Comparison of ENCODE assay signal across 1 cellular context in genomic region chr19:1085676-1086442, GRCh38.
TF ChIP-seq lines count a peak whose summit lies in the region.

No MANE protein-coding gene starts in this region.

TF ChIP-seq in HCT116, 20 proteins besides CTCF, POLR2A, EP300 and RAD21:
- TF ChIP-seq, protein P1, sequence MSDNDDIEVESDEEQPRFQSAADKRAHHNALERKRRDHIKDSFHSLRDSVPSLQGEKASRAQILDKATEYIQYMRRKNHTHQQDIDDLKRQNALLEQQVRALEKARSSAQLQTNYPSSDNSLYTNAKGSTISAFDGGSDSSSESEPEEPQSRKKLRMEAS (IDR thresholded peaks at IDR 0.05): no peak
- TF ChIP-seq ATF3 (IDR thresholded peaks at IDR 0.05): no peak
- TF ChIP-seq, protein P2, sequence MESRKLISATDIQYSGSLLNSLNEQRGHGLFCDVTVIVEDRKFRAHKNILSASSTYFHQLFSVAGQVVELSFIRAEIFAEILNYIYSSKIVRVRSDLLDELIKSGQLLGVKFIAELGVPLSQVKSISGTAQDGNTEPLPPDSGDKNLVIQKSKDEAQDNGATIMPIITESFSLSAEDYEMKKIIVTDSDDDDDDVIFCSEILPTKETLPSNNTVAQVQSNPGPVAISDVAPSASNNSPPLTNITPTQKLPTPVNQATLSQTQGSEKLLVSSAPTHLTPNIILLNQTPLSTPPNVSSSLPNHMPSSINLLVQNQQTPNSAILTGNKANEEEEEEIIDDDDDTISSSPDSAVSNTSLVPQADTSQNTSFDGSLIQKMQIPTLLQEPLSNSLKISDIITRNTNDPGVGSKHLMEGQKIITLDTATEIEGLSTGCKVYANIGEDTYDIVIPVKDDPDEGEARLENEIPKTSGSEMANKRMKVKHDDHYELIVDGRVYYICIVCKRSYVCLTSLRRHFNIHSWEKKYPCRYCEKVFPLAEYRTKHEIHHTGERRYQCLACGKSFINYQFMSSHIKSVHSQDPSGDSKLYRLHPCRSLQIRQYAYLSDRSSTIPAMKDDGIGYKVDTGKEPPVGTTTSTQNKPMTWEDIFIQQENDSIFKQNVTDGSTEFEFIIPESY (IDR thresholded peaks at IDR 0.05; ENCODE audit: extremely low read depth, insufficient replicate concordance, low read length): no peak
- no peak for TF ChIP-seq EZH2phosphoT487 (IDR thresholded peaks at IDR 0.05; ENCODE audit: borderline replicate concordance)
- no peak for TF ChIP-seq TCF7L2 (IDR thresholded peaks at IDR 0.05; ENCODE audit: borderline replicate concordance, extremely low read depth, insufficient read depth, insufficient read length)
- TF ChIP-seq POLR2AphosphoS5 (IDR thresholded peaks at IDR 0.05; ENCODE audit: low read depth, low read length): no peak
- TF ChIP-seq EGR1 (IDR thresholded peaks at IDR 0.05; ENCODE audit: low read depth): no peak
- no peak for TF ChIP-seq ZNF274 (IDR thresholded peaks at IDR 0.05; ENCODE audit: low read depth, low read length)
- no peak for TF ChIP-seq EZH2 (IDR thresholded peaks at IDR 0.05)
- TF ChIP-seq ZFX (IDR thresholded peaks at IDR 0.05): no peak
- TF ChIP-seq YY1 (IDR thresholded peaks at IDR 0.05; ENCODE audit: extremely low read depth, insufficient replicate concordance, low read depth, low read length): no peak
- TF ChIP-seq SP1 (IDR thresholded peaks at IDR 0.05; ENCODE audit: low read depth): no peak
- no peak for TF ChIP-seq SIN3A (IDR thresholded peaks at IDR 0.05; ENCODE audit: low read depth)
- TF ChIP-seq FOSL1 (IDR thresholded peaks at IDR 0.05; ENCODE audit: low read depth): no peak
- TF ChIP-seq JUND (IDR thresholded peaks at IDR 0.05): no peak
- TF ChIP-seq CBX3 (IDR thresholded peaks at IDR 0.05; ENCODE audit: low read depth): no peak
- no peak for TF ChIP-seq CEBPB (IDR thresholded peaks at IDR 0.05; ENCODE audit: low read depth)
- TF ChIP-seq, protein P3, sequence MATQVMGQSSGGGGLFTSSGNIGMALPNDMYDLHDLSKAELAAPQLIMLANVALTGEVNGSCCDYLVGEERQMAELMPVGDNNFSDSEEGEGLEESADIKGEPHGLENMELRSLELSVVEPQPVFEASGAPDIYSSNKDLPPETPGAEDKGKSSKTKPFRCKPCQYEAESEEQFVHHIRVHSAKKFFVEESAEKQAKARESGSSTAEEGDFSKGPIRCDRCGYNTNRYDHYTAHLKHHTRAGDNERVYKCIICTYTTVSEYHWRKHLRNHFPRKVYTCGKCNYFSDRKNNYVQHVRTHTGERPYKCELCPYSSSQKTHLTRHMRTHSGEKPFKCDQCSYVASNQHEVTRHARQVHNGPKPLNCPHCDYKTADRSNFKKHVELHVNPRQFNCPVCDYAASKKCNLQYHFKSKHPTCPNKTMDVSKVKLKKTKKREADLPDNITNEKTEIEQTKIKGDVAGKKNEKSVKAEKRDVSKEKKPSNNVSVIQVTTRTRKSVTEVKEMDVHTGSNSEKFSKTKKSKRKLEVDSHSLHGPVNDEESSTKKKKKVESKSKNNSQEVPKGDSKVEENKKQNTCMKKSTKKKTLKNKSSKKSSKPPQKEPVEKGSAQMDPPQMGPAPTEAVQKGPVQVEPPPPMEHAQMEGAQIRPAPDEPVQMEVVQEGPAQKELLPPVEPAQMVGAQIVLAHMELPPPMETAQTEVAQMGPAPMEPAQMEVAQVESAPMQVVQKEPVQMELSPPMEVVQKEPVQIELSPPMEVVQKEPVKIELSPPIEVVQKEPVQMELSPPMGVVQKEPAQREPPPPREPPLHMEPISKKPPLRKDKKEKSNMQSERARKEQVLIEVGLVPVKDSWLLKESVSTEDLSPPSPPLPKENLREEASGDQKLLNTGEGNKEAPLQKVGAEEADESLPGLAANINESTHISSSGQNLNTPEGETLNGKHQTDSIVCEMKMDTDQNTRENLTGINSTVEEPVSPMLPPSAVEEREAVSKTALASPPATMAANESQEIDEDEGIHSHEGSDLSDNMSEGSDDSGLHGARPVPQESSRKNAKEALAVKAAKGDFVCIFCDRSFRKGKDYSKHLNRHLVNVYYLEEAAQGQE (IDR thresholded peaks at IDR 0.05; ENCODE audit: low read depth): no peak
- TF ChIP-seq SRF (IDR thresholded peaks at IDR 0.05; ENCODE audit: low read depth): no peak
